In genomic region chr2:15142069-15142689, GRCh38 we compare ENCODE assay signal across 8 cellular contexts.
DNase-seq lines count a peak whose midpoint lies in the region; ATAC-seq lines count a peak whose summit lies in the region.

No MANE protein-coding gene starts in this region.

- H3K9me3 Mint-ChIP-seq in naive B cell, result peaks cover 2 to 15% (median 8%) of the 10 kb centered on the region in 7 donors

- H3K4me3 Mint-ChIP-seq in naive B cell, result peak overlapping the region in 7 of 8 donors; percentile 9 to 79 (median 56)

- DNase-seq in NCI-H774 (lab: John Stamatoyannopoulos, UW) (peak; percentile 22), activated T-cell treated with anti-CD3 and anti-CD28 coated beads for 48 hours (ENCODE audit: low read depth) (peak; percentile 61), naive B cell (peak; percentile 72), NCI-H1092 (lab: John Stamatoyannopoulos, UW) (no peak), GM03348 (ENCODE audit: low spot score) (no peak), DMS79 (lab: John Stamatoyannopoulos, UW) (no peak)

- ATAC-seq in GM18519 (IDR thresholded peaks at IDR 0.05; ENCODE audit: low FRiP score, unreplicated experiment) (peak; percentile 100), HG02870 (IDR thresholded peaks at IDR 0.05; ENCODE audit: unreplicated experiment) (peak; percentile 100), naive B cell (ENCODE audit: low read depth in 2 of 2) (peak; percentile 98 to 99)

- peaks cover 0 to 7% (median 5%) of the 10 kb centered on the region in 3 donors for H3K27me3 Mint-ChIP-seq in naive B cell

- peak overlapping the region; percentile 2 to 97 (median 86) for H3K27ac Mint-ChIP-seq in naive B cell

- peaks cover 0 to 5% of the 10 kb centered on the region in 2 donors for H3K36me3 Mint-ChIP-seq in naive B cell

- peaks cover 17 to 20% (median 19%) of the 10 kb centered on the region in 3 donors for H3K4me1 Mint-ChIP-seq in naive B cell

Comparison
In these comparisons a context has a peak if more than half of its experiments do, and no peak if none do; other contexts are left out.
1. DNase-seq: peak in NCI-H774 (single experiment), activated T-cell treated with anti-CD3 and anti-CD28 coated beads for 48 hours (single experiment) and naive B cell (single experiment); none in NCI-H1092 (single experiment), GM03348 (single experiment) and DMS79 (single experiment).
2. Peak in every context shown above with its lines, with median percentiles within 50 percentile points of each other: ATAC-seq.